30 cellular contexts compared by ENCODE assay signal in the genomic region with DNA sequence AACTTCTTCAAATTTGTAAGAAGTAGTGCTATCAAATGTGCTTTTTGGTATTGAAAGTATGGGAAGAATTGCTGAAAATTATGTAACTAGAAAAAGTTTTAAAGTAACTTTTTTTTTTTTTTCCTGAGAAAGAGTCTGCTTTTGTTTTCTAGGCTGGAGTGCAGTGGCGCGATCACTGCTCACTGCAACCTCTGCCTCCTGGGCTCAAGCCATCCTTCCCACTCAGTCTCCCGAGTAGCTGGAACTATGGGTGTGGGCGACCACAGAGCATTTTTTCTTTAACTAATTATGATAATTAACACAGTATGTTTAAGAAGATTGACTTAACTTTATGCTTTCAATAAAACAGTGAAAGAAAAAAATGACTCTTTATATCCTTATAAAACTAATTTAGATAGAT. TPM values are rescaled to one million over a fixed set of nuclear protein-coding genes. Genes with fewer than 3 reads are reported as not detected.
DNase-seq lines count a peak whose midpoint lies in the region; ATAC-seq and TF ChIP-seq lines count a peak whose summit lies in the region.
"Had no signal": no experiment of that assay in that cellular context is flagged by ENCODE, and none has a peak within 500 bp of the region (broad histone marks: within the 10 kb centered on the region; RNA-seq: fewer than 3 reads in every experiment).

No MANE protein-coding gene starts in this region.

- TF ChIP-seq CTCF in fibroblast of mammary gland (conservative IDR thresholded peaks at IDR 0.05; ENCODE audit: control insufficient read depth, insufficient read depth, low read depth, low read length), result no peak
- TF ChIP-seq CTCF in gastrocnemius medialis (IDR thresholded peaks at IDR 0.05 in 4 of 5, conservative IDR thresholded peaks at IDR 0.05 in 1 of 5), result no peak
- no peak for TF ChIP-seq CTCF in Caco-2 (IDR thresholded peaks at IDR 0.05; ENCODE audit: insufficient read depth in 1 of 2, low read depth in 1 of 2, low read length in 1 of 2, severe bottlenecking in 1 of 2, unreplicated experiment in 1 of 2)

- H3K27me3 ChIP-seq in MG63 (no peaks in the 10 kb centered on the region), right cardiac atrium (ENCODE audit: control insufficient read depth, insufficient read depth) (no peaks in the 10 kb centered on the region), gastrocnemius medialis (no peaks in the 10 kb centered on the region), Caco-2 (replicated peaks; ENCODE audit: control insufficient read depth, insufficient read depth, low read length) (no peaks in the 10 kb centered on the region)

- ATAC-seq in right cardiac atrium, result peak in 1 of 2 donors; percentile 56
- ATAC-seq in gastrocnemius medialis, result no peak
- ATAC-seq: A549, GM12878, GM23338, K562, PC-3 had no signal

- H3K4me3 ChIP-seq in MG63, result no peak overlapping the region
- no peak overlapping the region for H3K4me3 ChIP-seq in fibroblast of mammary gland (ENCODE audit: control insufficient read depth, low read depth, low read length)
- no peak overlapping the region for H3K4me3 ChIP-seq in right cardiac atrium (ENCODE audit: low read length)
- peak overlapping the region in 1 of 4 donors; percentile 5 for H3K4me3 ChIP-seq in gastrocnemius medialis
- H3K4me3 ChIP-seq in Caco-2 (ENCODE audit: low read depth, low read length), result no peak overlapping the region
- H3K4me3 ChIP-seq: A549, GM12878, GM23338, HAP-1, K562, SK-N-MC had no signal

- H3K4me1 ChIP-seq in right cardiac atrium (ENCODE audit: control insufficient read depth, insufficient read depth, low read length) (peaks cover 2% of the 10 kb centered on the region), gastrocnemius medialis (no peaks in the 10 kb centered on the region), Caco-2 (no peaks in the 10 kb centered on the region)
- H3K4me1 ChIP-seq: A549, HAP-1 had no signal

- CTCF ChIA-PET in Caco-2 (lab: Charles Lee), result no interaction called here

- H3K27me3 Mint-ChIP-seq in Caco-2 (ENCODE audit: insufficient read depth, unreplicated experiment), result no peaks in the 10 kb centered on the region
- H3K27me3 Mint-ChIP-seq: CD4-positive, alpha-beta memory T cell had no signal

- 42% methylated on average over 4 of the region's 4 CpGs for WGBS in right cardiac atrium

- no peak overlapping the region for H3K27ac Mint-ChIP-seq in Caco-2 (ENCODE audit: unreplicated experiment)
- H3K27ac Mint-ChIP-seq: CD4-positive, alpha-beta memory T cell; HFFc6 had no signal

- POLR2A ChIA-PET in Caco-2 (lab: Charles Lee), result no interaction called here

- peak; percentile 4 for DNase-seq in MG63
- DNase-seq in fibroblast of mammary gland (ENCODE audit: low read depth), result peak; percentile 6
- DNase-seq in right cardiac atrium, result peak in 2 of 3 donors; percentile 12 to 56
- no peak for DNase-seq in gastrocnemius medialis
- no peak for DNase-seq in Caco-2
- DNase-seq in nucleus accumbens (lab: John Stamatoyannopoulos, UW), result no peak
- DNase-seq in HT-29 (ENCODE audit: low spot score), result no peak
- DNase-seq: C1 segment of cervical spinal cord; CD4-positive, alpha-beta memory T cell; COR-L47; GDM1; HFFc6; Kasumi-1; MV-4-11; NCI-H1105; NCI-H146; NCI-H1930; NCI-H2107; NCI-H524; NCI-H748 treated with DMSO at 0.1 percent for 48 hours; PC-3; SHP77 treated with DMSO at 0.1 percent for 48 hours had no signal

- TF ChIP-seq POLR2A in gastrocnemius medialis (IDR thresholded peaks at IDR 0.05), result no peak

- H3K4me3 Mint-ChIP-seq in Caco-2 (ENCODE audit: unreplicated experiment), result no peak overlapping the region
- H3K4me3 Mint-ChIP-seq: CD4-positive, alpha-beta memory T cell; GM23338; HFFc6 had no signal

- intact Hi-C loops in right cardiac atrium (cut with DNase I) (no loop called here), gastrocnemius medialis (cut with DNase I; ENCODE audit: low total_unique reads) (no loop called here), Caco-2 (cut with micrococcal nuclease; ENCODE audit: unreplicated experiment) (no loop called here)

- in situ Hi-C loops in gastrocnemius medialis (cut with MboI; ENCODE audit: low sequenced_read_pairs in 4 of 4), result no loop called here

- H3K27ac ChIP-seq in right cardiac atrium (ENCODE audit: low read length) (no peak overlapping the region), gastrocnemius medialis (peak overlapping the region; percentile 1 to 30 (median 10))
- H3K27ac ChIP-seq: A549, SK-N-MC had no signal

- H3K9me3 Mint-ChIP-seq in Caco-2 (ENCODE audit: unreplicated experiment), result no peaks in the 10 kb centered on the region
- H3K9me3 Mint-ChIP-seq: GM23338, HFFc6 had no signal

- no TSS peak for BruUV-seq in Caco-2 (replicated peaks; lab: Mats Ljungman, UMichigan)

- no peaks in the 10 kb centered on the region for H3K36me3 Mint-ChIP-seq in Caco-2 (ENCODE audit: insufficient read depth, unreplicated experiment)
- H3K36me3 Mint-ChIP-seq: CD4-positive, alpha-beta memory T cell had no signal

- H3K36me3 ChIP-seq in MG63, result no peaks in the 10 kb centered on the region
- H3K36me3 ChIP-seq in gastrocnemius medialis, result no peaks in the 10 kb centered on the region
- H3K36me3 ChIP-seq in Caco-2 (ENCODE audit: control insufficient read depth, insufficient read depth, low read length), result no peaks in the 10 kb centered on the region
- H3K36me3 ChIP-seq: HAP-1 had no signal

- H3K9me3 ChIP-seq in MG63, result no peaks in the 10 kb centered on the region
- no peaks in the 10 kb centered on the region for H3K9me3 ChIP-seq in right cardiac atrium (ENCODE audit: control insufficient read depth, low read length)
- no peaks in the 10 kb centered on the region for H3K9me3 ChIP-seq in gastrocnemius medialis
- no peaks in the 10 kb centered on the region for H3K9me3 ChIP-seq in Caco-2
- H3K9me3 ChIP-seq: A549, HAP-1 had no signal

- H3K4me1 Mint-ChIP-seq in Caco-2 (ENCODE audit: low read depth, unreplicated experiment), result no peaks in the 10 kb centered on the region
- H3K4me1 Mint-ChIP-seq: CD4-positive, alpha-beta memory T cell had no signal

RNA-seq across cellular contexts. Expression of gene BMP5, which starts 38.4 kb away (rescaled TPM):
- total RNA-seq in MG63 (2014; rRNA removed; shearing (Covaris generic); ENCODE audit: low replicate concordance), result 4.2 and 4.7 TPM in 2 replicates
- total RNA-seq in right cardiac atrium (1 to 10 TPM in 2 of 4 donors, under 1 TPM in 2; 0.54 to 1.9 (median 1.1) TPM), gastrocnemius medialis (1 to 10 TPM; 1.8 to 3.9 (median 1.9) TPM), Caco-2 (2022) (0.48 and 0.49 TPM in 2 replicates)
- 1.6 TPM for polyA plus RNA-seq in right cardiac atrium
- not detected in 2 replicates for total RNA-seq in HT-29 (2014; rRNA removed; shearing (Covaris generic))
- total RNA-seq: CD4-positive, alpha-beta memory T cell; GM12878; HFFc6; K562; M059J; PC-3; RPMI7951 had no signal
- polyA plus RNA-seq: CD4-positive, alpha-beta memory T cell; GM12878; K562 had no signal

Comparison
In these comparisons a context has a peak if more than half of its experiments do, and no peak if none do; other contexts are left out.
1. DNase-seq: peak in MG63 (single experiment), fibroblast of mammary gland (single experiment) and right cardiac atrium (2 of 3); none in gastrocnemius medialis (0 of 2), Caco-2 (0 of 2), nucleus accumbens (0 of 56) and HT-29 (single experiment).